In genomic region chr3:14124615-14125192, GRCh38 we compare ENCODE assay signal across 8 cellular contexts. TPM values are rescaled to one million over a fixed set of nuclear protein-coding genes. Genes with fewer than 3 reads are reported as not detected.
DNase-seq lines count a peak whose midpoint lies in the region; ATAC-seq, FAIRE-seq and TF ChIP-seq lines count a peak whose summit lies in the region.

CHCHD4 (minus strand) TSS chr3:14124870; CDS start chr3:14124676, 194 bp downstream.
TMEM43 (plus strand) TSS chr3:14125052; CDS start chr3:14125194, 142 bp downstream.

- TF ChIP-seq POLR2A in endothelial cell of umbilical vein (IDR thresholded peaks at IDR 0.05; ENCODE audit: low read depth, low read length): peak; percentile 58

- H3K9ac ChIP-seq in HUES64 (ENCODE audit: low read depth, low read length) (peak within 1 kb of the TSS; percentile 86), OCI-LY1 (ENCODE audit: low read length) (peak within 1 kb of the TSS; percentile 93), endothelial cell of umbilical vein (replicated peaks; ENCODE audit: extremely low read depth, insufficient read depth, low read length) (peak within 1 kb of the TSS; percentile 85)

- H2AFZ ChIP-seq in OCI-LY1 (ENCODE audit: low read length) (no peak within 1 kb of the TSS), endothelial cell of umbilical vein (ENCODE audit: low read depth, low read length) (peak within 1 kb of the TSS; percentile 72)

- no peaks in the 10 kb centered on the region for H4K20me1 ChIP-seq in OCI-LY1 (ENCODE audit: insufficient read depth, low read length)
- H4K20me1 ChIP-seq in endothelial cell of umbilical vein (replicated peaks; ENCODE audit: control insufficient read depth, extremely low read depth, insufficient read depth, low read length): no peaks in the 10 kb centered on the region

- FAIRE-seq in endothelial cell of umbilical vein (lab: Jason Lieb, UNC): peak; percentile 98

- H3K9me1 ChIP-seq in endothelial cell of umbilical vein (replicated peaks; ENCODE audit: control insufficient read depth, extremely low read depth, insufficient read depth, low read length): no peaks in the 10 kb centered on the region

- CTCF ChIA-PET in Calu3 (lab: Charles Lee): interaction anchor here (0.9 to 2.2 kb wide), 6 partner anchors 9 to 247 kb away, joined by 3 to 28 read pairs (median 6); partner anchors contain the start of genes LSM3 and XPC
- CTCF ChIA-PET in endothelial cell of umbilical vein (lab: Charles Lee): interaction anchor here (1.0 to 2.5 kb wide), 15 partner anchors 10 to 527 kb away, joined by 3 to 30 read pairs (median 4); partner anchors contain the start of genes CCDC174, LSM3 and XPC

- TF ChIP-seq CTCF in Calu3 (IDR thresholded peaks at IDR 0.05; ENCODE audit: unreplicated experiment) (no peak), OCI-LY1 (IDR thresholded peaks at IDR 0.05; ENCODE audit: low read length) (no peak), endothelial cell of umbilical vein (IDR thresholded peaks at IDR 0.05; ENCODE audit: extremely low read depth in 1 of 2, insufficient read depth in 1 of 2, low read depth in 1 of 2, low read length in 2 of 2) (peak in 1 of 2 donors; percentile 1)

- H3K36me3 Mint-ChIP-seq in Calu3 (ENCODE audit: insufficient read depth, unreplicated experiment): peaks cover 33% of the 10 kb centered on the region

- no peaks in the 10 kb centered on the region for H3K9me3 Mint-ChIP-seq in Calu3 (ENCODE audit: low read depth, unreplicated experiment)

- intact Hi-C loops in Calu3 (cut with micrococcal nuclease; ENCODE audit: unreplicated experiment) (loop anchor here (1.0 to 10.0 kb wide), 3 partner anchors 32 to 470 kb away; no protein-coding TSS in a partner anchor), endothelial cell of umbilical vein (cut with micrococcal nuclease) (loop anchor here (1.0 to 5.0 kb wide), 4 partner anchors 20 to 467 kb away; partner anchors contain the start of genes LSM3 and XPC)

- H3K4me2 ChIP-seq in OCI-LY1 (ENCODE audit: low read length) (peak within 1 kb of the TSS; percentile 92), endothelial cell of umbilical vein (ENCODE audit: insufficient read depth, low read length) (peak within 1 kb of the TSS; percentile 93)

- BruUV-seq in Calu3 (replicated peaks; lab: Mats Ljungman, UMichigan) (no TSS peak), endothelial cell of umbilical vein (replicated peaks; lab: Mats Ljungman, UMichigan) (no TSS peak)

- peak within 1 kb of the TSS; percentile 97 for H3K4me3 Mint-ChIP-seq in Calu3 (ENCODE audit: low read depth, unreplicated experiment)

- H3K4me3 ChIP-seq in HUES64 (ENCODE audit: low read length) (peak within 1 kb of the TSS; percentile 95), OCI-LY1 (ENCODE audit: low read depth, low read length, poor library complexity, severe bottlenecking) (peak within 1 kb of the TSS; percentile 82), endothelial cell of umbilical vein (replicated peaks in 1 of 3; ENCODE audit: insufficient read depth in 1 of 3, low read depth in 1 of 3, low read length in 3 of 3) (peak within 1 kb of the TSS; percentile 66 to 90 (median 67))

- no peaks in the 10 kb centered on the region; the same call in 1 of the 2 replicates for H3K9me3 ChIP-seq in HUES64 (ENCODE audit: insufficient read depth, low read depth, low read length)
- no peaks in the 10 kb centered on the region for H3K9me3 ChIP-seq in OCI-LY1 (ENCODE audit: low read length)
- no peaks in the 10 kb centered on the region for H3K9me3 ChIP-seq in endothelial cell of umbilical vein (replicated peaks; ENCODE audit: control insufficient read depth, insufficient read depth, low read length)

- H3K9me2 ChIP-seq in OCI-LY1 (ENCODE audit: low read depth, low read length): no peaks in the 10 kb centered on the region

- H3K4me1 ChIP-seq in HUES64 (ENCODE audit: insufficient read depth, low read length) (peaks cover 26% of the 10 kb centered on the region; the same call in 1 of the 2 replicates), OCI-LY1 (ENCODE audit: insufficient read depth, low read length, severe bottlenecking) (peaks cover 33% of the 10 kb centered on the region), endothelial cell of umbilical vein (ENCODE audit: control insufficient read depth, extremely low read depth, insufficient read depth, low read length) (peaks cover 22% of the 10 kb centered on the region)

- dilution Hi-C loops in endothelial cell of umbilical vein (cut with MboI; ENCODE audit: extremely low pct_ligation_motif_present, low sequenced_read_pairs): no loop called here

- no peaks in the 10 kb centered on the region for H3F3A ChIP-seq in OCI-LY1 (ENCODE audit: insufficient read depth, low read length)

- peaks cover 36% of the 10 kb centered on the region for H3K36me3 ChIP-seq in HUES64 (ENCODE audit: insufficient read depth, low read length)
- peaks cover 36% of the 10 kb centered on the region for H3K36me3 ChIP-seq in OCI-LY1 (ENCODE audit: insufficient read depth, low read length)
- H3K36me3 ChIP-seq in endothelial cell of umbilical vein (ENCODE audit: control insufficient read depth in 2 of 2, extremely low read depth in 1 of 2, insufficient read depth in 2 of 2, low read length in 2 of 2): no peaks in the 10 kb centered on the region

- H3K27ac Mint-ChIP-seq in Calu3 (ENCODE audit: unreplicated experiment): peak within 1 kb of the TSS; percentile 97

- H3K4me1 Mint-ChIP-seq in Calu3 (ENCODE audit: low read depth, unreplicated experiment): peaks cover 23% of the 10 kb centered on the region

- ATAC-seq in GM21447 (IDR thresholded peaks at IDR 0.05; ENCODE audit: unreplicated experiment): peak; percentile 87

- WGBS in HUES64: under 1% methylated on average over 55 of the region's 55 CpGs

- no peaks in the 10 kb centered on the region for H3K27me3 Mint-ChIP-seq in Calu3 (ENCODE audit: unreplicated experiment)

- peak; percentile 95 for DNase-seq in Calu3
- DNase-seq in activated CD8-positive, alpha-beta memory T cell treated with anti-CD3 and anti-CD28 coated beads, Interleukin-2, amount 50 U/mL, for 48 hours: peak; percentile 97
- DNase-seq in endothelial cell of umbilical vein (ENCODE audit: low read depth, low spot score): peak; percentile 99
- DNase-seq in middle frontal gyrus (ENCODE audit: extremely low spot score, low spot score): peak; percentile 99
- peak; percentile 91 to 96 for DNase-seq in stimulated activated CD8-positive, alpha-beta memory T cell treated with anti-CD3 and anti-CD28 coated beads, Interleukin-2, amount 100 ng/mL, for 48 hours (ENCODE audit: low read depth in 2 of 2)

- H3K27ac ChIP-seq in HUES64 (ENCODE audit: low read depth, low read length): peak within 1 kb of the TSS; percentile 64
- peak within 1 kb of the TSS; percentile 69 for H3K27ac ChIP-seq in OCI-LY1 (ENCODE audit: low read depth, low read length, poor library complexity, severe bottlenecking)
- peak within 1 kb of the TSS; percentile 61 for H3K27ac ChIP-seq in endothelial cell of umbilical vein (ENCODE audit: insufficient read depth, low read depth, low read length)

- H3K27me3 ChIP-seq in HUES64 (ENCODE audit: insufficient read depth, low read length): no peaks in the 10 kb centered on the region
- H3K27me3 ChIP-seq in OCI-LY1 (ENCODE audit: insufficient read depth, low read length): no peaks in the 10 kb centered on the region
- no peaks in the 10 kb centered on the region for H3K27me3 ChIP-seq in endothelial cell of umbilical vein (ENCODE audit: control insufficient read depth in 2 of 2, insufficient read depth in 2 of 2, low read length in 2 of 2)

- H3K79me2 ChIP-seq in OCI-LY1 (ENCODE audit: insufficient read depth, low read length) (peaks cover 21% of the 10 kb centered on the region; the same call in 1 of the 2 replicates), endothelial cell of umbilical vein (ENCODE audit: control insufficient read depth, insufficient read depth, low read length) (peaks cover 49% of the 10 kb centered on the region)

- POLR2A ChIA-PET in endothelial cell of umbilical vein (lab: Charles Lee): interaction anchor here (0.9 to 2.6 kb wide), 6 partner anchors 9 to 228 kb away, joined by 3 to 37 read pairs (median 10); partner anchors contain the start of genes LSM3 and XPC

TF ChIP-seq in endothelial cell of umbilical vein, 7 proteins besides CTCF, POLR2A, EP300 and RAD21 (continues in another document):
- TF ChIP-seq POLR2AphosphoS5 (IDR thresholded peaks at IDR 0.05; ENCODE audit: insufficient read depth, low read depth, low read length) (peak; percentile 34), JUN (IDR thresholded peaks at IDR 0.05; ENCODE audit: borderline replicate concordance, insufficient read depth, insufficient read length, low read depth) (no peak), FOS (IDR thresholded peaks at IDR 0.05; ENCODE audit: borderline replicate concordance, insufficient read depth, low read length) (no peak), GATA2 (IDR thresholded peaks at IDR 0.05; ENCODE audit: insufficient read depth, insufficient read length, low read depth, low read length) (no peak)
- TF ChIP-seq, protein P1, sequence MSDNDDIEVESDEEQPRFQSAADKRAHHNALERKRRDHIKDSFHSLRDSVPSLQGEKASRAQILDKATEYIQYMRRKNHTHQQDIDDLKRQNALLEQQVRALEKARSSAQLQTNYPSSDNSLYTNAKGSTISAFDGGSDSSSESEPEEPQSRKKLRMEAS (IDR thresholded peaks at IDR 0.05; ENCODE audit: insufficient read depth, insufficient read length): peak; percentile 32

RNA-seq across cellular contexts. Expression of gene CHCHD4, which starts in this region (rescaled TPM):
- 14.3 and 16.7 TPM in 2 replicates for total RNA-seq in Calu3 (2022)
- 26.9 TPM for polyA plus RNA-seq in HUES64 (2013, experiment 1 of 2)
- polyA plus RNA-seq in HUES64 (2013, experiment 2 of 2): 25.5 TPM
- 12.4 and 13.6 TPM in 2 replicates for total RNA-seq in endothelial cell of umbilical vein
- 6.5 and 8.5 TPM in 2 replicates for polyA plus RNA-seq in endothelial cell of umbilical vein
- 10.8 and 10.9 TPM in 2 replicates for polyA plus RNA-seq in endothelial cell of umbilical vein (2011; cell fraction: cytosol; rRNA removed)
- polyA plus RNA-seq in endothelial cell of umbilical vein (2011; cell fraction: nucleus; rRNA removed): 4.9 and 5.5 TPM in 2 replicates
- 9.0 and 13.2 TPM in 2 replicates for polyA plus RNA-seq in endothelial cell of umbilical vein (2012)
- 4.4 and 5.0 TPM in 2 replicates for polyA minus RNA-seq in endothelial cell of umbilical vein
- polyA minus RNA-seq in endothelial cell of umbilical vein (2011; cell fraction: cytosol; rRNA and poly(A)+ RNA removed): 12.2 TPM
- polyA minus RNA-seq in endothelial cell of umbilical vein (2011; cell fraction: nucleus; rRNA and poly(A)+ RNA removed): 1.0 and 2.0 TPM in 2 replicates

RNA-seq across cellular contexts. Expression of gene TMEM43, which starts in this region (rescaled TPM):
- 56.2 and 57.0 TPM in 2 replicates for total RNA-seq in Calu3 (2022)
- polyA plus RNA-seq in HUES64 (2013, experiment 1 of 2): 30.5 TPM
- 25.1 TPM for polyA plus RNA-seq in HUES64 (2013, experiment 2 of 2)
- 69.6 and 80.6 TPM in 2 replicates for total RNA-seq in endothelial cell of umbilical vein
- 119 and 122 TPM in 2 replicates for polyA plus RNA-seq in endothelial cell of umbilical vein
- 94.3 and 97.8 TPM in 2 replicates for polyA plus RNA-seq in endothelial cell of umbilical vein (2011; cell fraction: cytosol; rRNA removed)
- polyA plus RNA-seq in endothelial cell of umbilical vein (2011; cell fraction: nucleus; rRNA removed): 102 and 112 TPM in 2 replicates
- polyA plus RNA-seq in endothelial cell of umbilical vein (2012): 79.8 and 81.2 TPM in 2 replicates
- polyA minus RNA-seq in endothelial cell of umbilical vein: 118 and 124 TPM in 2 replicates
- polyA minus RNA-seq in endothelial cell of umbilical vein (2011; cell fraction: cytosol; rRNA and poly(A)+ RNA removed): 21.1 TPM
- 32.1 and 35.7 TPM in 2 replicates for polyA minus RNA-seq in endothelial cell of umbilical vein (2011; cell fraction: nucleus; rRNA and poly(A)+ RNA removed)

Comparison
In these comparisons a context has a peak if more than half of its experiments do, and no peak if none do; other contexts are left out.
1. Peak in every context shown above with its lines: DNase-seq, ATAC-seq, H3K4me3 ChIP-seq and H3K27ac ChIP-seq.